2 cellular contexts compared by ENCODE assay signal in genomic region chr4:3070709-3071500, GRCh38.
TF ChIP-seq lines count a peak whose summit lies in the region.

No MANE protein-coding gene starts in this region.

TF ChIP-seq in SK-N-SH, 30 proteins besides CTCF, POLR2A, EP300 and RAD21 (continued from another document):
- no peak for TF ChIP-seq ZBTB33 (IDR thresholded peaks at IDR 0.05; ENCODE audit: borderline replicate concordance, low read depth)
- no peak for TF ChIP-seq REST (IDR thresholded peaks at IDR 0.05; ENCODE audit: low read depth, low read length)
- no peak for TF ChIP-seq IRF3 (IDR thresholded peaks at IDR 0.05; ENCODE audit: low read depth, low read length)
- no peak for TF ChIP-seq TCF12 (IDR thresholded peaks at IDR 0.05)
- TF ChIP-seq NRF1 (IDR thresholded peaks at IDR 0.05; ENCODE audit: low read depth, low read length) = no peak
- TF ChIP-seq RXRA (IDR thresholded peaks at IDR 0.05; ENCODE audit: borderline replicate concordance, low read depth) = no peak
- no peak for TF ChIP-seq SMC3 (IDR thresholded peaks at IDR 0.05; ENCODE audit: low read depth, low read length)
- TF ChIP-seq POLR2AphosphoS5 (IDR thresholded peaks at IDR 0.05; ENCODE audit: low read depth, low read length) = no peak
- no peak for TF ChIP-seq NFIC (IDR thresholded peaks at IDR 0.05; ENCODE audit: borderline replicate concordance)
- no peak for TF ChIP-seq TAF1 (IDR thresholded peaks at IDR 0.05; ENCODE audit: borderline replicate concordance, low read depth, low read length)
TF ChIP-seq in SK-N-SH: peak in this region for 0.

TF ChIP-seq in SK-N-SH treated with all-trans-retinoic acid at 6 μM for 48 hours, 23 proteins besides CTCF, POLR2A, EP300 and RAD21 (continued from another document):
- TF ChIP-seq TSHZ2 (CRISPR knock-in tag; IDR thresholded peaks at IDR 0.05) = no peak
- TF ChIP-seq CSRNP3 (CRISPR knock-in tag; IDR thresholded peaks at IDR 0.05) = no peak
- TF ChIP-seq BACH2 (CRISPR knock-in tag; IDR thresholded peaks at IDR 0.05; ENCODE audit: borderline replicate concordance) = no peak
- no peak for TF ChIP-seq OSR1 (CRISPR knock-in tag; IDR thresholded peaks at IDR 0.05)
- no peak for TF ChIP-seq CREB5 (CRISPR knock-in tag; IDR thresholded peaks at IDR 0.05; ENCODE audit: low read depth)
